In the genomic region with DNA sequence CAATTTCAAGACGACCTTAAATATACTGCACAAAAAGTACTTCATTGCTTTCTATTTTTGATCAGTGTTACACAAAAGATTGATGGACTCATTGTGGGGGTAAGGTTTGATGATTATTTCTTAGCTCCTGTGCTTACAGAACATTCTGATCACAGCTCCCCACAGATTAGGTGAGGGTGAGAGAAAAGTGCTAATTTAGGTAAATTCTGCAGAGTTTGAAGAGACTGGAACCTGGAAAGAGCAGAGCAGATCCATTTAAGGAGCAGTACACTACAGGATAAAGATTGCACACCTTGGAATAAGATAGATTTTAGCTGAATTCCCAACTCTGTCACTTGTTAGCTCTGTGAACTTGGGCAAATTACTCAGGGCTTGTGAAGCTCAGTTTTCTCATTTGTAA, we compare ENCODE assay signal across 31 cellular contexts.
DNase-seq lines count a peak whose midpoint lies in the region; TF ChIP-seq lines count a peak whose summit lies in the region.
"Had no signal": no experiment of that assay in that cellular context is flagged by ENCODE, and none has a peak within 500 bp of the region (broad histone marks: within the 10 kb centered on the region; RNA-seq: fewer than 3 reads in every experiment).

No MANE protein-coding gene starts in this region.

- H3K4me3 ChIP-seq in OCI-LY3 (ENCODE audit: low read length) (no peak overlapping the region), esophagus muscularis mucosa (no peak overlapping the region)
- H3K4me3 ChIP-seq: A549; BLaER1; BLaER1 treated with 17β-estradiol and CSF1 and Interleukin-3, amounts not matched to agents 10 nM and 100 nM had no signal

- H3K9me3 ChIP-seq in OCI-LY3 (ENCODE audit: insufficient read depth, low read length) (no peaks in the 10 kb centered on the region), esophagus muscularis mucosa (no peaks in the 10 kb centered on the region)
- H3K9me3 ChIP-seq: A549; BE2C; BLaER1; BLaER1 treated with 17β-estradiol and CSF1 and Interleukin-3, amounts not matched to agents 10 nM and 100 nM; Caco-2 had no signal

- no peak overlapping the region for H3K27ac ChIP-seq in OCI-LY3 (ENCODE audit: low read length)
- peak overlapping the region; percentile 80 for H3K27ac ChIP-seq in caudate nucleus (ENCODE audit: low read depth, low read length)
- H3K27ac ChIP-seq in esophagus muscularis mucosa (replicated peaks in 1 of 4), result no peak overlapping the region
- H3K27ac ChIP-seq: 22Rv1; A549; BLaER1; BLaER1 treated with 17β-estradiol and CSF1 and Interleukin-3, amounts not matched to agents 10 nM and 100 nM; C4-2B had no signal

- H4K20me1 ChIP-seq in OCI-LY3 (ENCODE audit: insufficient read depth, low read length), result no peaks in the 10 kb centered on the region
- H4K20me1 ChIP-seq: BLaER1; BLaER1 treated with 17β-estradiol and CSF1 and Interleukin-3, amounts not matched to agents 10 nM and 100 nM had no signal

- TF ChIP-seq EP300 in esophagus muscularis mucosa (IDR thresholded peaks at IDR 0.05), result no peak

- H3K36me3 ChIP-seq in OCI-LY3 (replicated peaks; ENCODE audit: low read depth, low read length), result no peaks in the 10 kb centered on the region
- H3K36me3 ChIP-seq in esophagus muscularis mucosa, result no peaks in the 10 kb centered on the region
- H3K36me3 ChIP-seq: BE2C; BLaER1; BLaER1 treated with 17β-estradiol and CSF1 and Interleukin-3, amounts not matched to agents 10 nM and 100 nM had no signal

- no peak overlapping the region for H3K4me2 ChIP-seq in OCI-LY3 (ENCODE audit: low read length)
- H3K4me2 ChIP-seq: A549; BLaER1; BLaER1 treated with 17β-estradiol and CSF1 and Interleukin-3, amounts not matched to agents 10 nM and 100 nM had no signal

- H3K27me3 ChIP-seq in OCI-LY3 (ENCODE audit: low read depth, low read length) (no peaks in the 10 kb centered on the region), esophagus muscularis mucosa (no peaks in the 10 kb centered on the region)
- H3K27me3 ChIP-seq: BE2C; BLaER1; BLaER1 treated with 17β-estradiol and CSF1 and Interleukin-3, amounts not matched to agents 10 nM and 100 nM had no signal

- no peak for TF ChIP-seq POLR2A in esophagus muscularis mucosa (IDR thresholded peaks at IDR 0.05; ENCODE audit: low read depth)

- H3K4me1 ChIP-seq in OCI-LY3 (ENCODE audit: low read length) (no peaks in the 10 kb centered on the region), esophagus muscularis mucosa (no peaks in the 10 kb centered on the region)
- H3K4me1 ChIP-seq: A549; BE2C; BLaER1; BLaER1 treated with 17β-estradiol and CSF1 and Interleukin-3, amounts not matched to agents 10 nM and 100 nM; Caco-2 had no signal

- no peaks in the 10 kb centered on the region for H3K79me2 ChIP-seq in OCI-LY3 (ENCODE audit: low read length)

- no peak overlapping the region for H3K9ac ChIP-seq in OCI-LY3 (ENCODE audit: low read length)
- H3K9ac ChIP-seq: BLaER1; BLaER1 treated with 17β-estradiol and CSF1 and Interleukin-3, amounts not matched to agents 10 nM and 100 nM had no signal

- DNase-seq in caudate nucleus (lab: John Stamatoyannopoulos, UW) (peak in 7 of 61 donors; percentile 3 to 87 (median 7)), putamen (ENCODE audit: low spot score) (peak; percentile 81), SHP77 treated with DMSO at 0.1 percent for 48 hours (lab: John Stamatoyannopoulos, UW) (no peak), esophagus muscularis mucosa (ENCODE audit: extremely low spot score) (no peak), GDM1 (lab: John Stamatoyannopoulos, UW) (no peak)
- DNase-seq: 8988T; ACHN; AML-193; BE2C; C1 segment of cervical spinal cord; Caco-2; Calu3; CD4-positive, alpha-beta memory T cell; CD4-positive, alpha-beta T cell; CD4-positive, CD25-positive, alpha-beta regulatory T cell; CD8-positive, alpha-beta memory T cell; CD8-positive, alpha-beta T cell; COR-L47; DMS 273 treated with DMSO at 0.1 percent for 48 hours; DMS153; DMS53; DMS79; DMS79 treated with DMSO at 0.1 percent for 48 hours; DND-41; EL had no signal

- intact Hi-C loops in esophagus muscularis mucosa (cut with DNase I), result no loop called here

- WGBS in esophagus muscularis mucosa, result 57% methylated on average over 1 of the region's 1 CpG

- TF ChIP-seq CTCF in OCI-LY3 (IDR thresholded peaks at IDR 0.05; ENCODE audit: low read depth, low read length) (no peak), esophagus muscularis mucosa (IDR thresholded peaks at IDR 0.05) (no peak)

- peak overlapping the region; percentile 5; the same call in 1 of the 2 replicates for H2AFZ ChIP-seq in OCI-LY3 (ENCODE audit: low read depth, low read length)
